28 cellular contexts compared by ENCODE assay signal in the genomic region with DNA sequence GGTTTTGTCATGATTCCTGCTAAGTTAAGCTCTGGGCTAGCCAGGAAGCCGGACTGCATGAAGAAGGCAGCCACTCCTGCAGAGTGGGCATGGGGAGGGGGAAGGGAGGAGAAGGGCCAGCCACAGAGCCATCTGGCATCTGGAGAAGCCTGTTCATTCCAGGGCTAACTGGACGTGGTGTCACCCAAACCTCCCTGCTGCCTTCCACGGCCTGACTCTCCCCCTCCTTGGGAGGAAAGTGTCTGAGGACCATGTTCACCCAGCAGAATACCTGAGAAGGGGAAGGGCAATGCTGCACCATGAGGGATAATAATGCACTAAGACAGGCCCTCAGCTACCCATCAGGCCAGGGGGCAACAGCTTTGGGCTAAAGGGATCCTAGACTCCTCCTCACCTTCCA. TPM values are rescaled to one million over a fixed set of nuclear protein-coding genes. Genes with fewer than 3 reads are reported as not detected.
A peak's percentile ranks its signal among the peaks of the same experiment; 100 is the strongest.
DNase-seq lines count a peak whose midpoint lies in the region; ATAC-seq and TF ChIP-seq lines count a peak whose summit lies in the region.
"Had no signal": no experiment of that assay in that cellular context is flagged by ENCODE, and none has a peak within 500 bp of the region (broad histone marks: within the 10 kb centered on the region; RNA-seq: fewer than 3 reads in every experiment).

No MANE protein-coding gene starts in this region.

- H3K4me3 Mint-ChIP-seq in activated CD4-positive, alpha-beta memory T cell treated with anti-CD3 and anti-CD28 coated beads, Interleukin-2, amount 10 ng/mL, durations not matched to agents 7 days and 5 days: no peak overlapping the region
- H3K4me3 Mint-ChIP-seq: neural progenitor cell; stimulated activated naive CD8-positive, alpha-beta T cell treated with anti-CD3 and anti-CD28 coated beads, Interleukin-15, amount 100 ng/mL, for 72 hours had no signal

- POLR2A ChIA-PET in activated CD4-positive, alpha-beta memory T cell treated with anti-CD3 and anti-CD28 coated beads, Interleukin-2, amount 10 ng/mL, durations not matched to agents 7 days and 5 days (lab: Charles Lee): no interaction called here

- H3K4me1 ChIP-seq in lower lobe of right lung (peaks cover 11% of the 10 kb centered on the region), upper lobe of right lung (peaks cover 3% of the 10 kb centered on the region)

- peak; percentile 38 for DNase-seq in cardiac septum (ENCODE audit: low spot score)
- DNase-seq in Right ventricle myocardium inferior (ENCODE audit: missing footprints): no peak
- peak; percentile 9 for DNase-seq in activated CD4-positive, alpha-beta memory T cell treated with anti-CD3 and anti-CD28 coated beads, Interleukin-2, amount 10 ng/mL, durations not matched to agents 7 days and 5 days
- peak; percentile 13 for DNase-seq in lower lobe of right lung
- peak; percentile 53 for DNase-seq in upper lobe of right lung
- no peak for DNase-seq in NCI-H2029 (lab: John Stamatoyannopoulos, UW)
- no peak for DNase-seq in OCI-M1 (lab: John Stamatoyannopoulos, UW)
- DNase-seq in MV-4-11 (lab: John Stamatoyannopoulos, UW): no peak
- DNase-seq: activated CD4-positive, alpha-beta T cell treated with anti-CD3 and anti-CD28 coated beads, Interleukin-2, amount 50 U/mL, for 4 hours; activated T-cell treated with anti-CD3 and anti-CD28 coated beads, Interleukin-2, amount 50 U/mL, for 1 hour; C1 segment of cervical spinal cord; foreskin fibroblast; left ventricle myocardium inferior; MG63; NCI-H1436; stimulated activated CD4-positive, alpha-beta T cell treated with anti-CD3 and anti-CD28 coated beads, Interleukin-4, amount 100 ng/mL, for 4 hours; WERI-Rb-1 had no signal

- H3K36me3 Mint-ChIP-seq in activated CD4-positive, alpha-beta memory T cell treated with anti-CD3 and anti-CD28 coated beads, Interleukin-2, amount 10 ng/mL, durations not matched to agents 7 days and 5 days (ENCODE audit: low read depth): no peaks in the 10 kb centered on the region
- H3K36me3 Mint-ChIP-seq: activated naive CD4-positive, alpha-beta T cell treated with anti-CD3 and anti-CD28 coated beads, Interleukin-2, amount 50 U/mL, for 72 hours; neural progenitor cell had no signal

- intact Hi-C loops in cardiac septum (cut with DNase I): no loop called here
- intact Hi-C loops in Right ventricle myocardium inferior (cut with DNase I): no loop called here
- intact Hi-C loops in lower lobe of right lung (cut with DNase I): no loop called here
- intact Hi-C loops in upper lobe of right lung (cut with DNase I): no loop called here

- peaks cover 44% of the 10 kb centered on the region for H3K36me3 ChIP-seq in lower lobe of right lung
- peaks cover 41% of the 10 kb centered on the region for H3K36me3 ChIP-seq in upper lobe of right lung
- H3K36me3 ChIP-seq: MG63, neural progenitor cell, WERI-Rb-1 had no signal

- TF ChIP-seq CTCF in lower lobe of right lung (IDR thresholded peaks at IDR 0.05) (no peak), upper lobe of right lung (IDR thresholded peaks at IDR 0.05) (no peak)

- H3K4me1 Mint-ChIP-seq in activated CD4-positive, alpha-beta memory T cell treated with anti-CD3 and anti-CD28 coated beads, Interleukin-2, amount 10 ng/mL, durations not matched to agents 7 days and 5 days: no peaks in the 10 kb centered on the region
- H3K4me1 Mint-ChIP-seq: stimulated activated naive CD8-positive, alpha-beta T cell treated with anti-CD3 and anti-CD28 coated beads, Interleukin-15, amount 100 ng/mL, for 72 hours had no signal

- H3K27ac ChIP-seq in lower lobe of right lung (no peak overlapping the region), upper lobe of right lung (no peak overlapping the region)
- H3K27ac ChIP-seq: heart right ventricle, left ventricle myocardium inferior, neural progenitor cell, WERI-Rb-1 had no signal

- CTCF ChIA-PET in activated CD4-positive, alpha-beta memory T cell treated with anti-CD3 and anti-CD28 coated beads, Interleukin-2, amount 10 ng/mL, durations not matched to agents 7 days and 5 days (lab: Charles Lee): no interaction called here

- no peaks in the 10 kb centered on the region for H3K27me3 Mint-ChIP-seq in activated CD4-positive, alpha-beta memory T cell treated with anti-CD3 and anti-CD28 coated beads, Interleukin-2, amount 10 ng/mL, durations not matched to agents 7 days and 5 days
- H3K27me3 Mint-ChIP-seq: stimulated activated naive CD8-positive, alpha-beta T cell treated with anti-CD3 and anti-CD28 coated beads, Interleukin-15, amount 100 ng/mL, for 72 hours had no signal

- ATAC-seq in Right ventricle myocardium inferior (no peak), lower lobe of right lung (no peak), upper lobe of right lung (no peak)
- ATAC-seq: activated naive CD4-positive, alpha-beta T cell treated with anti-CD3 and anti-CD28 coated beads, Interleukin-2, amount 50 U/mL, for 72 hours; heart right ventricle; K562; stimulated activated naive CD8-positive, alpha-beta T cell treated with anti-CD3 and anti-CD28 coated beads, Interleukin-15, amount 100 ng/mL, for 72 hours had no signal

- H3K9me3 ChIP-seq in lower lobe of right lung (no peaks in the 10 kb centered on the region), upper lobe of right lung (no peaks in the 10 kb centered on the region)
- H3K9me3 ChIP-seq: ascending aorta, MG63 had no signal

- H3K27ac Mint-ChIP-seq in activated CD4-positive, alpha-beta memory T cell treated with anti-CD3 and anti-CD28 coated beads, Interleukin-2, amount 10 ng/mL, durations not matched to agents 7 days and 5 days: no peak overlapping the region
- H3K27ac Mint-ChIP-seq: activated naive CD4-positive, alpha-beta T cell treated with anti-CD3 and anti-CD28 coated beads, Interleukin-2, amount 50 U/mL, for 72 hours; neural progenitor cell; stimulated activated naive CD8-positive, alpha-beta T cell treated with anti-CD3 and anti-CD28 coated beads, Interleukin-15, amount 100 ng/mL, for 72 hours had no signal

- H3K27me3 ChIP-seq in lower lobe of right lung (ENCODE audit: low read depth) (no peaks in the 10 kb centered on the region), upper lobe of right lung (no peaks in the 10 kb centered on the region)
- H3K27me3 ChIP-seq: ascending aorta, heart right ventricle, MG63, neural progenitor cell had no signal

- no peaks in the 10 kb centered on the region for H3K9me3 Mint-ChIP-seq in activated CD4-positive, alpha-beta memory T cell treated with anti-CD3 and anti-CD28 coated beads, Interleukin-2, amount 10 ng/mL, durations not matched to agents 7 days and 5 days
- H3K9me3 Mint-ChIP-seq: activated naive CD4-positive, alpha-beta T cell treated with anti-CD3 and anti-CD28 coated beads, Interleukin-2, amount 50 U/mL, for 72 hours had no signal

- H3K4me3 ChIP-seq in lower lobe of right lung (no peak overlapping the region), upper lobe of right lung (no peak overlapping the region)
- H3K4me3 ChIP-seq: ascending aorta, heart right ventricle, K562, left ventricle myocardium inferior, MG63, neural progenitor cell, smooth muscle cell had no signal

RNA-seq across cellular contexts. Expression of a gene that starts 15.4 kb away (rescaled TPM):
- 155 TPM for total RNA-seq in cardiac septum
- total RNA-seq in Right ventricle myocardium inferior: 284 TPM
- total RNA-seq in activated CD4-positive, alpha-beta memory T cell treated with anti-CD3 and anti-CD28 coated beads, Interleukin-2, amount 10 ng/mL, durations not matched to agents 7 days and 5 days: under 1 TPM; 0.18 to 0.25 TPM
- 826 TPM for total RNA-seq in lower lobe of right lung
- total RNA-seq in upper lobe of right lung: 1,132 TPM
- total RNA-seq: T-helper 2 cell treated with Interferon-gamma antibody and Interleukin-4, amounts not matched to agents 100 ng/mL and 5 ng/mL, for 36 hours had no signal

RNA-seq across cellular contexts. Expression of a gene that starts 36.7 kb away (rescaled TPM):
- total RNA-seq in cardiac septum (not detected), Right ventricle myocardium inferior (not detected), lower lobe of right lung (not detected), upper lobe of right lung (not detected)
- total RNA-seq in activated CD4-positive, alpha-beta memory T cell treated with anti-CD3 and anti-CD28 coated beads, Interleukin-2, amount 10 ng/mL, durations not matched to agents 7 days and 5 days: not detected
- total RNA-seq: activated naive CD4-positive, alpha-beta T cell treated with anti-CD3 and anti-CD28 coated beads, Interleukin-2, amount 50 U/mL, for 72 hours; ascending aorta; epithelial cell of proximal tubule; heart right ventricle; K562; left ventricle myocardium inferior; mononuclear cell; RPMI7951; smooth muscle cell; T-helper 2 cell treated with Interferon-gamma antibody and Interleukin-4, amounts not matched to agents 100 ng/mL and 5 ng/mL, for 36 hours had no signal

Comparison
In these comparisons a context has a peak if more than half of its experiments do, and no peak if none do; other contexts are left out.
1. DNase-seq: peak in cardiac septum (single experiment), activated CD4-positive, alpha-beta memory T cell treated with anti-CD3 and anti-CD28 coated beads, Interleukin-2, amount 10 ng/mL, durations not matched to agents 7 days and 5 days (single experiment), lower lobe of right lung (single experiment) and upper lobe of right lung (single experiment); none in Right ventricle myocardium inferior (single experiment), NCI-H2029 (single experiment), OCI-M1 (single experiment) and MV-4-11 (single experiment).
2. RNA of a gene that starts 15.4 kb away (total RNA-seq): 1,132 TPM in upper lobe of right lung (single experiment), 826 TPM in lower lobe of right lung (single experiment), 284 TPM in Right ventricle myocardium inferior (single experiment) and 155 TPM in cardiac septum (single experiment); 0.18 to 0.25 TPM in activated CD4-positive, alpha-beta memory T cell treated with anti-CD3 and anti-CD28 coated beads, Interleukin-2, amount 10 ng/mL, durations not matched to agents 7 days and 5 days; every median in the first group is over 100 times any median in the second.